Comparison of ENCODE assay signal across 37 cellular contexts in the genomic region with DNA sequence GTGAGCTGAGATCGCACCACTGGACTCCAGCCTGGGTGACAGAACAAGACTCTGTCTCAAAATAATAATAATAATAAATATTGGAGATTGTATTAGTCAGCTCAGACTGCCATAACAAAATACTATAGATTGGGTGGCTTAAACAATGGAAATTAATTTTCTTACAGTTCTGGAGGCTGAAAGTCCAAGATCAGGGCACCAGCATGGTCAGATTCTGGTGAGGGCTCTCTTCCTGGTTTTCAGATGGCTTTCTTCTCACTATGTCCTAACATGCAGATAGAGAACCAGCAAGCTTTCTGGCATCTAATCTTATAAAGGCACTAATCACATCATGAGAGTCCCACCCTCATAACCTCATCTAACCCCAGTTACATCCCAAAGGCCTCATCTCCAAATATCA. TPM values are rescaled to one million over a fixed set of nuclear protein-coding genes. Genes with fewer than 3 reads are reported as not detected.
"Had no signal": no experiment of that assay in that cellular context is flagged by ENCODE, and none has a peak within 500 bp of the region (broad histone marks: within the 10 kb centered on the region; RNA-seq: fewer than 3 reads in every experiment).

No MANE protein-coding gene starts in this region.

- H3K27ac Mint-ChIP-seq: activated naive CD4-positive, alpha-beta T cell treated with anti-CD3 and anti-CD28 coated beads for 36 hours; activated naive CD4-positive, alpha-beta T cell treated with anti-CD3 and anti-CD28 coated beads, Interleukin-2, amount 10 ng/mL, durations not matched to agents 7 days and 5 days; activated naive CD4-positive, alpha-beta T cell treated with anti-CD3 and anti-CD28 coated beads, Interleukin-2, amount 50 U/mL, for 24 hours; activated naive CD4-positive, alpha-beta T cell treated with anti-CD3 and anti-CD28 coated beads, Interleukin-2, amount 50 U/mL, for 72 hours; activated naive CD8-positive, alpha-beta T cell; activated naive CD8-positive, alpha-beta T cell treated with anti-CD3 and anti-CD28 coated beads for 36 hours; activated naive CD8-positive, alpha-beta T cell treated with anti-CD3 and anti-CD28 coated beads, Interleukin-2, amount 10 ng/mL, durations not matched to agents 7 days and 5 days; activated naive CD8-positive, alpha-beta T cell treated with anti-CD3 and anti-CD28 coated beads, Interleukin-2, amount 50 U/mL, for 24 hours; activated T-cell treated with anti-CD3 and anti-CD28 coated beads, Interleukin-2, amount 50 U/mL, for 24 hours; activated T-cell treated with anti-CD3 and anti-CD28 coated beads, Interleukin-2, amount 50 U/mL, for 72 hours; activated T-helper 1 cell treated with anti-CD3 and anti-CD28 coated beads, Interleukin-12 subunit alpha, Interleukin-12 subunit beta, Interleukin-2, Interleukin-4 antibody, amounts not matched to agents 30 ng/mL and 10 ng/mL and 1 ng/mL, durations not matched to agents 14 hours and 24 hours and 36 hours; activated T-helper 17 cell treated with anti-CD3 and anti-CD28 coated beads, Interleukin-2, amount 50 U/mL, for 72 hours; activated T-helper 2 cell treated with anti-CD3 and anti-CD28 coated beads, Interferon-gamma antibody, Interleukin-2, Interleukin-4, amounts not matched to agents 10 μg/mL and 5 μg/mL and 100 μg/mL, durations not matched to agents 14 hours and 24 hours and 36 hours; brain had no signal

- ATAC-seq: activated naive CD4-positive, alpha-beta T cell treated with anti-CD3 and anti-CD28 coated beads, Interleukin-2, amount 50 U/mL, for 72 hours; activated naive CD8-positive, alpha-beta T cell treated with anti-CD3 and anti-CD28 coated beads, Interleukin-2, amount 50 U/mL, for 24 hours; activated T-cell treated with anti-CD3 and anti-CD28 coated beads, Interleukin-2, amount 50 U/mL, for 4 hours; activated T-cell treated with anti-CD3 and anti-CD28 coated beads, Interleukin-2, amount 50 U/mL, for 72 hours; activated T-helper 17 cell treated with anti-CD3 and anti-CD28 coated beads, Interleukin-2, amount 50 U/mL, for 72 hours; body of pancreas had no signal

- H3K27me3 Mint-ChIP-seq: activated naive CD8-positive, alpha-beta T cell treated with anti-CD3 and anti-CD28 coated beads for 36 hours; brain had no signal

- H3K36me3 ChIP-seq: adrenal gland, ascending aorta, breast epithelium, cardiac muscle cell had no signal

- H3K27ac ChIP-seq: adrenal gland, ascending aorta, body of pancreas, brain microvascular endothelial cell, breast epithelium, cardiac muscle cell had no signal

- DNase-seq: activated effector memory CD4-positive, alpha-beta T cell treated with anti-CD3 and anti-CD28 coated beads, Interleukin-2, amount 50 U/mL, for 16 hours; activated effector memory CD4-positive, alpha-beta T cell treated with Interleukin-2 at 50 U/mL for 16 hours; activated gamma-delta T cell; activated gamma-delta T cell treated with Interleukin-2 at 50 U/mL for 16 hours; activated naive CD4-positive, alpha-beta T cell; activated naive CD4-positive, alpha-beta T cell treated with anti-CD3 and anti-CD28 coated beads for 36 hours; activated naive CD4-positive, alpha-beta T cell treated with anti-CD3 and anti-CD28 coated beads, Interleukin-2, amount 10 ng/mL, durations not matched to agents 7 days and 5 days; activated naive CD4-positive, alpha-beta T cell treated with anti-CD3 and anti-CD28 coated beads, Interleukin-2, amount 50 U/mL, for 16 hours; activated naive CD4-positive, alpha-beta T cell treated with Interleukin-2 at 50 U/mL for 16 hours; activated naive CD8-positive, alpha-beta T cell treated with anti-CD3 and anti-CD28 coated beads for 36 hours; activated naive CD8-positive, alpha-beta T cell treated with anti-CD3 and anti-CD28 coated beads, Interleukin-2, amount 10 ng/mL, durations not matched to agents 7 days and 5 days; activated naive CD8-positive, alpha-beta T cell treated with anti-CD3 and anti-CD28 coated beads, Interleukin-2, amount 50 U/mL, for 24 hours; activated T-cell treated with anti-CD3 and anti-CD28 coated beads, Interleukin-2, amount 50 U/mL, for 24 hours; activated T-cell treated with anti-CD3 and anti-CD28 coated beads, Interleukin-2, amount 50 U/mL, for 4 hours; activated T-cell treated with anti-CD3 and anti-CD28 coated beads, Interleukin-2, amount 50 U/mL, for 48 hours; activated T-cell treated with anti-CD3 and anti-CD28 coated beads, Interleukin-2, amount 50 U/mL, for 72 hours; adrenal gland; amniotic stem cell; amygdala; anterior cingulate cortex; aorta; body of pancreas; brain microvascular endothelial cell; caudate nucleus; central memory CD4-positive, alpha-beta T cell; cerebellar nuclear complex had no signal

- H3K4me1 Mint-ChIP-seq: activated naive CD4-positive, alpha-beta T cell treated with anti-CD3 and anti-CD28 coated beads, Interleukin-2, amount 10 ng/mL, durations not matched to agents 7 days and 5 days; activated naive CD4-positive, alpha-beta T cell treated with anti-CD3 and anti-CD28 coated beads, Interleukin-2, amount 50 U/mL, for 24 hours; activated naive CD8-positive, alpha-beta T cell treated with anti-CD3 and anti-CD28 coated beads for 36 hours; activated naive CD8-positive, alpha-beta T cell treated with anti-CD3 and anti-CD28 coated beads, Interleukin-2, amount 10 ng/mL, durations not matched to agents 7 days and 5 days; activated naive CD8-positive, alpha-beta T cell treated with anti-CD3 and anti-CD28 coated beads, Interleukin-2, amount 50 U/mL, for 24 hours; activated T-helper 17 cell treated with anti-CD3 and anti-CD28 coated beads, Interleukin-2, amount 50 U/mL, for 72 hours; brain; central memory CD8-positive, alpha-beta T cell had no signal

- H3K4me3 Mint-ChIP-seq: activated naive CD4-positive, alpha-beta T cell treated with anti-CD3 and anti-CD28 coated beads for 36 hours; activated naive CD4-positive, alpha-beta T cell treated with anti-CD3 and anti-CD28 coated beads, Interleukin-2, amount 10 ng/mL, durations not matched to agents 7 days and 5 days; activated naive CD4-positive, alpha-beta T cell treated with anti-CD3 and anti-CD28 coated beads, Interleukin-2, amount 50 U/mL, for 24 hours; activated naive CD8-positive, alpha-beta T cell; activated naive CD8-positive, alpha-beta T cell treated with anti-CD3 and anti-CD28 coated beads for 36 hours; activated naive CD8-positive, alpha-beta T cell treated with anti-CD3 and anti-CD28 coated beads, Interleukin-2, amount 10 ng/mL, durations not matched to agents 7 days and 5 days; activated naive CD8-positive, alpha-beta T cell treated with anti-CD3 and anti-CD28 coated beads, Interleukin-2, amount 50 U/mL, for 24 hours; activated T-cell treated with anti-CD3 and anti-CD28 coated beads, Interleukin-2, amount 50 U/mL, for 24 hours; activated T-cell treated with anti-CD3 and anti-CD28 coated beads, Interleukin-2, amount 50 U/mL, for 4 hours; activated T-cell treated with anti-CD3 and anti-CD28 coated beads, Interleukin-2, amount 50 U/mL, for 72 hours; activated T-helper 1 cell treated with anti-CD3 and anti-CD28 coated beads, Interleukin-12 subunit alpha, Interleukin-12 subunit beta, Interleukin-2, Interleukin-4 antibody, amounts not matched to agents 30 ng/mL and 10 ng/mL and 1 ng/mL, durations not matched to agents 14 hours and 24 hours and 36 hours; activated T-helper 17 cell treated with anti-CD3 and anti-CD28 coated beads, Interleukin-2, amount 50 U/mL, for 72 hours; brain; central memory CD8-positive, alpha-beta T cell had no signal

- H3K27me3 ChIP-seq: adrenal gland, ascending aorta, body of pancreas, brain microvascular endothelial cell, breast epithelium had no signal

- H3K9me3 Mint-ChIP-seq: activated naive CD4-positive, alpha-beta T cell treated with anti-CD3 and anti-CD28 coated beads for 36 hours; activated naive CD4-positive, alpha-beta T cell treated with anti-CD3 and anti-CD28 coated beads, Interleukin-2, amount 10 ng/mL, durations not matched to agents 7 days and 5 days; activated naive CD4-positive, alpha-beta T cell treated with anti-CD3 and anti-CD28 coated beads, Interleukin-2, amount 50 U/mL, for 24 hours; activated naive CD4-positive, alpha-beta T cell treated with anti-CD3 and anti-CD28 coated beads, Interleukin-2, amount 50 U/mL, for 72 hours; activated naive CD8-positive, alpha-beta T cell treated with anti-CD3 and anti-CD28 coated beads for 36 hours; activated naive CD8-positive, alpha-beta T cell treated with anti-CD3 and anti-CD28 coated beads, Interleukin-2, amount 10 ng/mL, durations not matched to agents 7 days and 5 days; activated naive CD8-positive, alpha-beta T cell treated with anti-CD3 and anti-CD28 coated beads, Interleukin-2, amount 50 U/mL, for 24 hours; activated T-cell treated with anti-CD3 and anti-CD28 coated beads, Interleukin-2, amount 50 U/mL, for 24 hours; activated T-cell treated with anti-CD3 and anti-CD28 coated beads, Interleukin-2, amount 50 U/mL, for 4 hours; activated T-cell treated with anti-CD3 and anti-CD28 coated beads, Interleukin-2, amount 50 U/mL, for 72 hours; activated T-helper 1 cell treated with anti-CD3 and anti-CD28 coated beads, Interleukin-12 subunit alpha, Interleukin-12 subunit beta, Interleukin-2, Interleukin-4 antibody, amounts not matched to agents 30 ng/mL and 10 ng/mL and 1 ng/mL, durations not matched to agents 14 hours and 24 hours and 36 hours; activated T-helper 17 cell treated with anti-CD3 and anti-CD28 coated beads, Interleukin-2, amount 50 U/mL, for 72 hours; activated T-helper 2 cell treated with anti-CD3 and anti-CD28 coated beads, Interferon-gamma antibody, Interleukin-2, Interleukin-4, amounts not matched to agents 10 μg/mL and 5 μg/mL and 100 μg/mL, durations not matched to agents 14 hours and 24 hours and 36 hours; brain; central memory CD8-positive, alpha-beta T cell had no signal

- H3K4me1 ChIP-seq: adrenal gland, ascending aorta, body of pancreas, breast epithelium had no signal

- H3K4me3 ChIP-seq: adrenal gland, ascending aorta, body of pancreas, breast epithelium, cardiac muscle cell had no signal

- H3K36me3 Mint-ChIP-seq: activated naive CD4-positive, alpha-beta T cell treated with anti-CD3 and anti-CD28 coated beads, Interleukin-2, amount 10 ng/mL, durations not matched to agents 7 days and 5 days; activated naive CD4-positive, alpha-beta T cell treated with anti-CD3 and anti-CD28 coated beads, Interleukin-2, amount 50 U/mL, for 24 hours; activated naive CD4-positive, alpha-beta T cell treated with anti-CD3 and anti-CD28 coated beads, Interleukin-2, amount 50 U/mL, for 72 hours; activated naive CD8-positive, alpha-beta T cell; activated naive CD8-positive, alpha-beta T cell treated with anti-CD3 and anti-CD28 coated beads for 36 hours; activated naive CD8-positive, alpha-beta T cell treated with anti-CD3 and anti-CD28 coated beads, Interleukin-2, amount 10 ng/mL, durations not matched to agents 7 days and 5 days; brain had no signal

- H3K9me3 ChIP-seq: adrenal gland, ascending aorta, body of pancreas, breast epithelium had no signal

RNA-seq across cellular contexts. Expression of gene DDAH1, which starts 23.2 kb away (rescaled TPM):
- total RNA-seq: activated naive CD4-positive, alpha-beta T cell treated with anti-CD3 and anti-CD28 coated beads for 36 hours; activated naive CD4-positive, alpha-beta T cell treated with anti-CD3 and anti-CD28 coated beads, Interleukin-2, amount 50 U/mL, for 72 hours; activated naive CD8-positive, alpha-beta T cell treated with anti-CD3 and anti-CD28 coated beads, Interleukin-2, amount 10 ng/mL, durations not matched to agents 7 days and 5 days; activated T-helper 1 cell treated with anti-CD3 and anti-CD28 coated beads, Interleukin-12 subunit alpha, Interleukin-12 subunit beta, Interleukin-2, Interleukin-4 antibody, amounts not matched to agents 30 ng/mL and 10 ng/mL and 1 ng/mL, durations not matched to agents 14 hours and 24 hours and 36 hours; activated T-helper 2 cell treated with anti-CD3 and anti-CD28 coated beads, Interferon-gamma antibody, Interleukin-2, Interleukin-4, amounts not matched to agents 10 μg/mL and 5 μg/mL and 100 μg/mL, durations not matched to agents 14 hours and 24 hours and 36 hours had no signal
